ENCODE assay signal across 11 cellular contexts in the genomic region with DNA sequence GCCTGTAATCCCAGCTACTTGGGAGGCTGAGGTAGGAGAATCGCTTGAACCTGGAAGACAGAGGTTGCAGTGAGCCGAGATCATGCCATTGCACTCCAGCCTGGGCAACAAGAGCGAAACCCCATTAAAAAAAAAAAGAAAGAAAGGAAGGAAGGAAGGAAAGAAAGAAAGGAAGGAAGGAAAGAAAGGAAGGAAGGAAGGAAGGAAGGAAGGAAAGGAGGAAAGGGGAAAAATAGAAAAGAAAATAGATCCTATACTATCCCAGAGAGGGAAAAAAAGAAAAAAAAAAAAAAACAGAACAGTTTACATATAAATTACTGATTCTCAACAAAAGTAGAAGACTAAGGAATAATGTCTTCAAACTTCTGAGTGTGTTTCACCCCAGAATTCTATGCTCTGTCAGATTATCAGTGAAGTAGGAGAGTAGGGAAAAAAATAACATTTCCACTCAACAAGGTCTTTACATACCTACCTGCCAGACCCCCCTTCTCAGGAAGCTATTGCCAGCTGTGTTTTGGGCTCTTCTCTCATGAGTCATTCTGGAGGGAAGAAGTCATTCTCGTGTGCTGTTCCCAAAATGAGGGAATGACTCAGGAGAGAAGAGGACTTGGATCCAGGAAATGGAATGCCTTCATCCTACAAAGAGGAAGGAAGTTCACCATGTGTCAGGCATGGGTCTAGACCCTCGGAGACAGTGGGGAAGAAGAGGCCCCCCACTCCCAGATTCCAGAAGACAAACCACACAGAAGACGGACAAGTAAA. TPM values are rescaled to one million over a fixed set of nuclear protein-coding genes. Genes with fewer than 3 reads are reported as not detected.
A peak's percentile ranks its signal among the peaks of the same experiment; 100 is the strongest.
DNase-seq lines count a peak whose midpoint lies in the region; ATAC-seq, FAIRE-seq and TF ChIP-seq lines count a peak whose summit lies in the region.
"Had no signal": no experiment of that assay in that cellular context is flagged by ENCODE, and none has a peak within 500 bp of the region (broad histone marks: within the 10 kb centered on the region; RNA-seq: fewer than 3 reads in every experiment).

No MANE protein-coding gene starts in this region.

- H2AFZ ChIP-seq in IMR-90 (replicated peaks; ENCODE audit: low read length, poor library complexity), result peak overlapping the region; percentile 72
- H2AFZ ChIP-seq in K562 (ENCODE audit: low read depth, low read length), result no peak overlapping the region

- H3K4me1 ChIP-seq in Caco-2 (no peaks in the 10 kb centered on the region), IMR-90 (ENCODE audit: control insufficient read depth, insufficient read depth, low read length) (peaks cover 29% of the 10 kb centered on the region), K562 (replicated peaks in 1 of 2; ENCODE audit: control insufficient read depth in 2 of 2, insufficient read depth in 2 of 2, low read length in 2 of 2) (peaks cover 43 to 44% of the 10 kb centered on the region in 2 experiments), mucosa of descending colon (ENCODE audit: low read depth) (no peaks in the 10 kb centered on the region), vagina (peaks cover 6% of the 10 kb centered on the region)

- peak overlapping the region; percentile 83 for H2AK9ac ChIP-seq in IMR-90 (replicated peaks; ENCODE audit: low read depth, low read length, poor library complexity)

- peaks cover 7% of the 10 kb centered on the region for H3K36me3 Mint-ChIP-seq in Caco-2 (ENCODE audit: insufficient read depth, unreplicated experiment)

- dilution Hi-C loops in IMR-90 (cut with HindIII; ENCODE audit: low sequenced_read_pairs, unreplicated experiment), result no loop called here

- H2AK5ac ChIP-seq in IMR-90 (ENCODE audit: low read depth, low read length), result peak overlapping the region; percentile 93

- H3K4me3 Mint-ChIP-seq in Caco-2 (ENCODE audit: unreplicated experiment), result no peak overlapping the region

- H4K91ac ChIP-seq in IMR-90 (ENCODE audit: insufficient read depth, low read depth, low read length), result peak overlapping the region; percentile 90

- H3K4me2 ChIP-seq in IMR-90 (ENCODE audit: low read depth, low read length) (peak overlapping the region; percentile 11; the same call in 1 of the 2 replicates), K562 (ENCODE audit: insufficient read depth, low read length) (peak overlapping the region; percentile 11; the same call in 1 of the 2 replicates)

- no peaks in the 10 kb centered on the region for H3K4me1 Mint-ChIP-seq in Caco-2 (ENCODE audit: low read depth, unreplicated experiment)

- WGBS in IMR-90 (ENCODE audit: extremely low coverage in 2 of 2, insufficient read length in 1 of 2), 2 experiments, result no CpG with 5 or more reads among the region's 6 CpGs
- 54% methylated on average over 4 of the region's 6 CpGs for WGBS in K562 (ENCODE audit: insufficient coverage, low coverage, missing lambda C conversion rate)

- peak overlapping the region; percentile 75 for H3K56ac ChIP-seq in IMR-90 (ENCODE audit: extremely low read depth, insufficient read depth, low read length)

- H3K27me3 Mint-ChIP-seq in Caco-2 (ENCODE audit: insufficient read depth, unreplicated experiment), result no peaks in the 10 kb centered on the region

- no peak for TF ChIP-seq CTCF in Caco-2 (IDR thresholded peaks at IDR 0.05; ENCODE audit: insufficient read depth in 1 of 2, low read depth in 1 of 2, low read length in 1 of 2, severe bottlenecking in 1 of 2, unreplicated experiment in 1 of 2)
- no peak for TF ChIP-seq CTCF in IMR-90 (conservative IDR thresholded peaks at IDR 0.05; ENCODE audit: low read depth, low read length)
- TF ChIP-seq CTCF in K562 (IDR thresholded peaks at IDR 0.05 in 2 of 3, conservative IDR thresholded peaks at IDR 0.05 in 1 of 3; ENCODE audit: insufficient read depth in 2 of 3, low read depth in 1 of 3, low read length in 3 of 3), result no peak
- TF ChIP-seq CTCF in mucosa of descending colon (IDR thresholded peaks at IDR 0.05), result no peak
- no peak for TF ChIP-seq CTCF in vagina (IDR thresholded peaks at IDR 0.05)

- peak overlapping the region; percentile 89 for H3K14ac ChIP-seq in IMR-90 (replicated peaks; ENCODE audit: low read depth, low read length)

- peak overlapping the region; percentile 88 for H4K5ac ChIP-seq in IMR-90 (ENCODE audit: low read depth, low read length)

- peaks cover 44% of the 10 kb centered on the region for H3K9me1 ChIP-seq in IMR-90 (ENCODE audit: insufficient read depth, low read length)
- H3K9me1 ChIP-seq in K562 (ENCODE audit: control insufficient read depth, insufficient read depth, low read length), result no peaks in the 10 kb centered on the region

- DNase-seq in Caco-2, result no peak
- peak; percentile 92 for DNase-seq in IMR-90
- DNase-seq in K562 (ENCODE audit: extremely low read depth in 1 of 4, low spot score in 3 of 4), result no peak
- DNase-seq in mucosa of descending colon, result no peak
- no peak for DNase-seq in effector CD8-positive, alpha-beta T cell (lab: John Stamatoyannopoulos, UW)
- DNase-seq in stimulated activated CD4-positive, alpha-beta T cell treated with anti-CD3 and anti-CD28 coated beads, Interleukin-15, amount 100 ng/mL, for 24 hours, result no peak
- no peak for DNase-seq in vagina (ENCODE audit: extremely low spot score in 2 of 2)
- DNase-seq: NCI-H1105, Peyer's patch had no signal

- intact Hi-C loops in Caco-2 (cut with micrococcal nuclease; ENCODE audit: unreplicated experiment) (no loop called here), IMR-90 (cut with micrococcal nuclease) (no loop called here), K562 (cut with micrococcal nuclease) (loop anchor here (2.0 kb wide), 1 partner anchor 17 kb away; no protein-coding TSS in a partner anchor), mucosa of descending colon (cut with DNase I, micrococcal nuclease) (no loop called here), vagina (cut with DNase I) (no loop called here)

- H3K4me3 ChIP-seq in Caco-2 (ENCODE audit: low read depth, low read length) (no peak overlapping the region), IMR-90 (ENCODE audit: insufficient read depth, low read depth, low read length) (no peak overlapping the region), K562 (no peak overlapping the region), mucosa of descending colon (no peak overlapping the region), vagina (no peak overlapping the region)
- H3K4me3 ChIP-seq: Peyer's patch, skin epidermis had no signal

- H2BK5ac ChIP-seq in IMR-90 (ENCODE audit: low read depth, low read length, poor library complexity, severe bottlenecking), result peak overlapping the region; percentile 74

- no peaks in the 10 kb centered on the region for H3K9me3 Mint-ChIP-seq in Caco-2 (ENCODE audit: unreplicated experiment)

- H2BK15ac ChIP-seq in IMR-90 (ENCODE audit: low read depth, low read length), result peak overlapping the region; percentile 97

- peak overlapping the region; percentile 94 for H2BK20ac ChIP-seq in IMR-90 (ENCODE audit: low read depth, low read length)

- H3K79me2 ChIP-seq in K562 (ENCODE audit: control insufficient read depth, insufficient read depth, low read length), result peaks cover 19% of the 10 kb centered on the region; the same call in 2 of the 3 replicates

- H3K27me3 ChIP-seq in Caco-2 (replicated peaks; ENCODE audit: control insufficient read depth, insufficient read depth, low read length), result no peaks in the 10 kb centered on the region
- no peaks in the 10 kb centered on the region for H3K27me3 ChIP-seq in IMR-90 (ENCODE audit: control insufficient read depth, insufficient read depth, low read length)
- no peaks in the 10 kb centered on the region for H3K27me3 ChIP-seq in K562 (ENCODE audit: control insufficient read depth in 2 of 2, insufficient read depth in 2 of 2, low read length in 2 of 2)
- H3K27me3 ChIP-seq in vagina, result no peaks in the 10 kb centered on the region
- H3K27me3 ChIP-seq: Peyer's patch had no signal

- H3K79me1 ChIP-seq in IMR-90 (ENCODE audit: low read depth in 1 of 2, low read length in 2 of 2), result peaks cover 16 to 83% of the 10 kb centered on the region in 2 experiments

- no peak overlapping the region for H3K9ac ChIP-seq in IMR-90 (ENCODE audit: low read depth, low read length)
- no peak overlapping the region; a peak in 1 of 4 replicates for H3K9ac ChIP-seq in K562 (ENCODE audit: insufficient read depth in 1 of 2, low read depth in 2 of 2, low read length in 2 of 2)

- no peak for FAIRE-seq in K562 (lab: Jason Lieb, UNC)

- peak overlapping the region; percentile 93 for H3K18ac ChIP-seq in IMR-90 (ENCODE audit: low read depth, low read length)

- peak overlapping the region; percentile 84; the same call in 1 of the 2 replicates for H3K23ac ChIP-seq in IMR-90 (ENCODE audit: low read depth, low read length)

- TF ChIP-seq RAD21 in IMR-90 (IDR thresholded peaks at IDR 0.05; ENCODE audit: low read length) (no peak), K562 (CRISPR knock-in tag; conservative IDR thresholded peaks at IDR 0.05 in 1 of 2, IDR thresholded peaks at IDR 0.05 in 1 of 2) (no peak)

- H3K36me3 ChIP-seq in Caco-2 (ENCODE audit: control insufficient read depth, insufficient read depth, low read length) (no peaks in the 10 kb centered on the region), IMR-90 (ENCODE audit: control insufficient read depth, insufficient read depth, low read length) (peaks cover 53% of the 10 kb centered on the region), K562 (ENCODE audit: control insufficient read depth, insufficient read depth, low read length) (peaks cover 51% of the 10 kb centered on the region; the same call in 2 of the 3 replicates), mucosa of descending colon (ENCODE audit: low read depth) (no peaks in the 10 kb centered on the region), vagina (no peaks in the 10 kb centered on the region)

- H3K4ac ChIP-seq in IMR-90 (ENCODE audit: low read depth, low read length), result peak overlapping the region; percentile 93

- TF ChIP-seq EP300 in K562 (IDR thresholded peaks at IDR 0.05; ENCODE audit: low read length), result no peak

- POLR2A ChIA-PET in Caco-2 (lab: Charles Lee), result no interaction called here
- POLR2A ChIA-PET in IMR-90 (lab: Charles Lee; ENCODE audit: unreplicated experiment), result interaction anchor here (0.5 kb wide), 1 partner anchor 24 kb away, joined by 6 read pairs; no protein-coding TSS in a partner anchor
- POLR2A ChIA-PET in K562 (lab: Yijun Ruan, JAX), result interaction anchor here (0.7 to 1.3 kb wide), 2 partner anchors 9 to 17 kb away, joined by 3 to 5 read pairs; no protein-coding TSS in a partner anchor

- H3K9me3 ChIP-seq in Caco-2 (no peaks in the 10 kb centered on the region), IMR-90 (ENCODE audit: control insufficient read depth, insufficient read depth, low read length) (no peaks in the 10 kb centered on the region), K562 (replicated peaks; ENCODE audit: control insufficient read depth, insufficient read depth, low read depth, low read length) (no peaks in the 10 kb centered on the region), mucosa of descending colon (no peaks in the 10 kb centered on the region), vagina (no peaks in the 10 kb centered on the region)
- H3K9me3 ChIP-seq: Peyer's patch had no signal

- in situ Hi-C loops in IMR-90 (cut with MboI; ENCODE audit: low sequenced_read_pairs), result no loop called here
- in situ Hi-C loops in K562 (cut with MboI), result no loop called here

- H4K20me1 ChIP-seq in IMR-90 (ENCODE audit: insufficient read depth, low read length), result peaks cover 3% of the 10 kb centered on the region; the same call in 1 of the 2 replicates
- H4K20me1 ChIP-seq in K562 (replicated peaks; ENCODE audit: control insufficient read depth, insufficient read depth, low read length), result no peaks in the 10 kb centered on the region

- H3K27ac ChIP-seq in IMR-90 (ENCODE audit: insufficient read depth, low read length) (peak overlapping the region; percentile 67), K562 (ENCODE audit: extremely low read depth, low read depth, low read length) (peak overlapping the region; percentile 67), vagina (no peak overlapping the region)
- H3K27ac ChIP-seq: skin epidermis had no signal

- BruUV-seq in Caco-2 (replicated peaks; lab: Mats Ljungman, UMichigan) (no TSS peak), IMR-90 (replicated peaks; lab: Mats Ljungman, UMichigan) (no TSS peak), K562 (replicated peaks; lab: Mats Ljungman, UMichigan) (no TSS peak)

- H2BK120ac ChIP-seq in IMR-90 (ENCODE audit: low read depth, low read length), result peak overlapping the region; percentile 96

- peak overlapping the region; percentile 25 for H3K27ac Mint-ChIP-seq in Caco-2 (ENCODE audit: unreplicated experiment)

- peak overlapping the region; percentile 78 to 94 for H4K8ac ChIP-seq in IMR-90 (ENCODE audit: low read depth in 2 of 2, low read length in 2 of 2)

- peak; percentile 76 for ATAC-seq in IMR-90 (ENCODE audit: low read depth)
- ATAC-seq in K562, result no peak
- ATAC-seq in mucosa of descending colon, result peak; percentile 18
- no peak for ATAC-seq in GM21737 (IDR thresholded peaks at IDR 0.05; ENCODE audit: unreplicated experiment)

- CTCF ChIA-PET in Caco-2 (lab: Charles Lee) (no interaction called here), IMR-90 (lab: Yijun Ruan, JAX) (interaction anchor here (1.0 kb wide), 1 partner anchor 322 kb away, joined by 3 read pairs; no protein-coding TSS in a partner anchor), K562 (lab: Yijun Ruan, JAX; ENCODE audit: low intra/inter-chr PET ratio) (no interaction called here)

- TF ChIP-seq POLR2A in IMR-90 (IDR thresholded peaks at IDR 0.05; ENCODE audit: low read depth, low read length) (no peak), K562 (conservative IDR thresholded peaks at IDR 0.05) (no peak), vagina (IDR thresholded peaks at IDR 0.05) (no peak)

RNA-seq across cellular contexts. Expression of gene RGS10, which starts 20.9 kb away (rescaled TPM):
- total RNA-seq in Caco-2 (2022) (22.6 and 23.2 TPM in 2 replicates), IMR-90 (2012; rRNA removed) (35.3 and 55.5 TPM in 2 replicates), K562 (2014; rRNA removed) (47.6 and 61.8 TPM in 2 replicates), K562 (2014; rRNA removed; fragmentation: Illumina TruSeq; extraction: Trizol) (67.5 and 76.1 TPM in 2 replicates), K562 (2015; rRNA removed; fragmentation: Illumina TruSeq; extraction: Trizol) (62.1 and 62.4 TPM in 2 replicates), K562 (2021) (56.6 and 59.1 TPM in 2 replicates), mucosa of descending colon (10 to 100 TPM; 14.9 to 68.8 (median 19.2) TPM), vagina (63.6 TPM)
- polyA plus RNA-seq in IMR-90 (2012; rRNA removed) (77.0 and 89.7 TPM in 2 replicates), K562 (2011; rRNA removed) (89.3 and 123 TPM in 2 replicates), K562 (2014; fragmentation: Illumina TruSeq; extraction: Trizol) (81.1 and 91.4 TPM in 2 replicates), K562 (2014; fragmentation: Nextera tagmentation; extraction: Ambion mirVana) (10 to 100 TPM; 31.9 to 43.7 TPM), K562 (2014; rRNA removed) (79.2 and 104 TPM in 2 replicates)
- polyA plus RNA-seq in IMR-90 (2012; cell fraction: cytosol; rRNA removed), result 29.0 and 54.5 TPM in 2 replicates
- 9.4 and 39.2 TPM in 2 replicates for polyA plus RNA-seq in IMR-90 (2012; cell fraction: nucleus; rRNA removed; ENCODE audit: low replicate concordance)
- 9.5 and 17.1 TPM in 2 replicates for total RNA-seq in K562 (2011; cell fraction: chromatin; rRNA removed; ENCODE audit: low replicate concordance)
- 9.5 and 11.8 TPM in 2 replicates for total RNA-seq in K562 (2011; cell fraction: nucleolus; rRNA removed)
- 15.0 and 25.7 TPM in 2 replicates for total RNA-seq in K562 (2011; cell fraction: nucleoplasm; rRNA removed)
- 23.5 and 39.7 TPM in 2 replicates for polyA plus RNA-seq in K562 (2011; cell fraction: cytosol; rRNA removed)
- 17.6 and 25.4 TPM in 2 replicates for polyA plus RNA-seq in K562 (2011; cell fraction: nucleus; rRNA removed)
- polyA plus RNA-seq in K562 (2012), result 72.6 and 102 TPM in 2 replicates
- 48.6 and 52.8 TPM in 2 replicates for polyA minus RNA-seq in K562 (2011; rRNA and poly(A)+ RNA removed)
- 21.9 and 24.2 TPM in 2 replicates for polyA minus RNA-seq in K562 (2011; cell fraction: cytosol; rRNA and poly(A)+ RNA removed)
- polyA minus RNA-seq in K562 (2011; cell fraction: nucleus; rRNA and poly(A)+ RNA removed), result 4.6 and 9.9 TPM in 2 replicates

Comparison
In these comparisons a context has a peak if more than half of its experiments do, and no peak if none do; other contexts are left out.
1. ATAC-seq: peak in IMR-90 (single experiment) and mucosa of descending colon (single experiment); none in K562 (single experiment) and GM21737 (single experiment).